19 cellular contexts compared by ENCODE assay signal in the genomic region with DNA sequence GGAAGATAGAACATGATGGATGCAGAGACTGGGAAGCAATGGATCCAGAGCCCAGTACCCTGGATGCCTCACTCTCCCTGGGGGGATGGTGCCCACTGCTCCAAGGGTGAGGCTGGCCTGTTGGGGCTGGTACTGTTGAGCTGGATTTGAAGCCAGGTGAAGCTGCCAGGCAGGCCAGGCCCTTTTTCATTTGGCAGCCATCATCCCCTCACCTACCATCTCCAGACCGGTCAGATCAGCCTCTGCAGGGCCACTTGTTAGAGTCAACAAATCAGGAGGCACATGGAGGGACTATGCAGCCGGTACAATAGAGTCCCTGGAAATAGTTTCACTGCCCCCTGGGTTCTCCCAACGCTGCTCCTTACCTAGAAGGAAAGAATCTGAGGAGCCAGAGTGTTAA. TPM values are rescaled to one million over a fixed set of nuclear protein-coding genes. Genes with fewer than 3 reads are reported as not detected.
DNase-seq lines count a peak whose midpoint lies in the region; ATAC-seq and TF ChIP-seq lines count a peak whose summit lies in the region.
"Had no signal": no experiment of that assay in that cellular context is flagged by ENCODE, and none has a peak within 500 bp of the region (broad histone marks: within the 10 kb centered on the region; RNA-seq: fewer than 3 reads in every experiment).

No MANE protein-coding gene starts in this region.

- CTCF ChIA-PET in activated CD8-positive, alpha-beta memory T cell treated with anti-CD3 and anti-CD28 coated beads, Interleukin-2, amount 10 ng/mL, durations not matched to agents 7 days and 5 days (lab: Charles Lee): interaction anchor here (1.0 to 8.7 kb wide), 4 partner anchors 9 to 53 kb away, joined by 3 to 164 read pairs (median 6); no protein-coding TSS in a partner anchor
- CTCF ChIA-PET in T-cell (lab: Charles Lee): no interaction called here

- POLR2A ChIA-PET in T-cell (lab: Charles Lee): no interaction called here

- 70% methylated on average over 3 of the region's 3 CpGs for WGBS in endodermal cell (ENCODE audit: insufficient coverage in 1 of 2, insufficient read length in 1 of 2), 2 experiments

- H3K36me3 Mint-ChIP-seq in activated CD8-positive, alpha-beta memory T cell treated with anti-CD3 and anti-CD28 coated beads, Interleukin-2, amount 10 ng/mL, durations not matched to agents 7 days and 5 days: peaks cover 39% of the 10 kb centered on the region
- H3K36me3 Mint-ChIP-seq in T-cell (peaks cover 10% of the 10 kb centered on the region), endodermal cell (ENCODE audit: low read depth) (peaks cover 5% of the 10 kb centered on the region)
- H3K36me3 Mint-ChIP-seq: memory B cell had no signal

- H3K9me3 Mint-ChIP-seq in activated CD8-positive, alpha-beta memory T cell treated with anti-CD3 and anti-CD28 coated beads, Interleukin-2, amount 10 ng/mL, durations not matched to agents 7 days and 5 days (ENCODE audit: low read depth): no peaks in the 10 kb centered on the region
- H3K9me3 Mint-ChIP-seq in T-cell: no peaks in the 10 kb centered on the region
- no peaks in the 10 kb centered on the region for H3K9me3 Mint-ChIP-seq in endodermal cell
- H3K9me3 Mint-ChIP-seq: memory B cell had no signal

- H3K27ac ChIP-seq in endodermal cell (ENCODE audit: low read depth, low read length): no peak overlapping the region
- H3K27ac ChIP-seq in skin epidermis: peak overlapping the region in 16 of 21 experiments; percentile 5 to 86 (median 69)
- H3K27ac ChIP-seq in ascending aorta: no peak overlapping the region
- H3K27ac ChIP-seq: right lobe of liver had no signal

- H3K9ac ChIP-seq in endodermal cell (ENCODE audit: extremely low read depth, low read length, poor library complexity, severe bottlenecking): no peak overlapping the region

- peak overlapping the region; percentile 83 for H3K27ac Mint-ChIP-seq in activated CD8-positive, alpha-beta memory T cell treated with anti-CD3 and anti-CD28 coated beads, Interleukin-2, amount 10 ng/mL, durations not matched to agents 7 days and 5 days
- H3K27ac Mint-ChIP-seq in T-cell: peak overlapping the region; percentile 93 to 94
- peak overlapping the region; percentile 72 for H3K27ac Mint-ChIP-seq in endodermal cell

- DNase-seq in activated CD8-positive, alpha-beta memory T cell treated with anti-CD3 and anti-CD28 coated beads, Interleukin-2, amount 10 ng/mL, durations not matched to agents 7 days and 5 days: no peak
- no peak for DNase-seq in activated CD8-positive, alpha-beta memory T cell treated with anti-CD3 and anti-CD28 coated beads, Interleukin-2, amount 50 U/mL, for 48 hours
- DNase-seq in T-cell: no peak
- DNase-seq in endodermal cell: no peak
- no peak for DNase-seq in COLO829 (ENCODE audit: low spot score)
- DNase-seq in ascending aorta (ENCODE audit: low spot score in 2 of 2): no peak
- DNase-seq in kidney glomerular epithelial cell (lab: John Stamatoyannopoulos, UW): no peak
- DNase-seq: activated CD8-positive, alpha-beta memory T cell treated with anti-CD3 and anti-CD28 coated beads for 24 hours; Caco-2; central memory CD4-positive, alpha-beta T cell; GOT3; NCI-H1436; right lobe of liver; stimulated activated CD4-positive, alpha-beta T cell treated with anti-CD3 and anti-CD28 coated beads, Interleukin-2, amount 100 ng/mL, for 48 hours; T1000; upper lobe of right lung had no signal

- H3K4me1 ChIP-seq in endodermal cell (ENCODE audit: control insufficient read depth, insufficient read depth, low read length): peaks cover 23% of the 10 kb centered on the region
- H3K4me1 ChIP-seq in ascending aorta: peaks cover 0 to 14% of the 10 kb centered on the region in 2 donors

- no peak for ATAC-seq in activated CD8-positive, alpha-beta memory T cell treated with anti-CD3 and anti-CD28 coated beads, Interleukin-2, amount 10 ng/mL, durations not matched to agents 7 days and 5 days
- ATAC-seq in T-cell (replicated peaks in 1 of 4): no peak
- ATAC-seq: right lobe of liver, Right ventricle myocardium inferior, upper lobe of right lung had no signal

- H3K4me3 Mint-ChIP-seq in activated CD8-positive, alpha-beta memory T cell treated with anti-CD3 and anti-CD28 coated beads, Interleukin-2, amount 10 ng/mL, durations not matched to agents 7 days and 5 days: no peak overlapping the region
- H3K4me3 Mint-ChIP-seq in T-cell (peak overlapping the region in 1 of 3 donors; percentile 74), endodermal cell (no peak overlapping the region)
- H3K4me3 Mint-ChIP-seq: memory B cell had no signal

- no peak overlapping the region for H3K4me3 ChIP-seq in endodermal cell (ENCODE audit: low read length)
- H3K4me3 ChIP-seq in skin epidermis: no peak overlapping the region
- H3K4me3 ChIP-seq in ascending aorta: no peak overlapping the region
- H3K4me3 ChIP-seq: right lobe of liver, upper lobe of right lung had no signal

- intact Hi-C loops in ascending aorta (cut with DNase I): no loop called here

- no peaks in the 10 kb centered on the region for H3K27me3 Mint-ChIP-seq in activated CD8-positive, alpha-beta memory T cell treated with anti-CD3 and anti-CD28 coated beads, Interleukin-2, amount 10 ng/mL, durations not matched to agents 7 days and 5 days
- H3K27me3 Mint-ChIP-seq in T-cell (no peaks in the 10 kb centered on the region), endodermal cell (ENCODE audit: insufficient read depth) (no peaks in the 10 kb centered on the region)
- H3K27me3 Mint-ChIP-seq: memory B cell had no signal

- H3K4me1 Mint-ChIP-seq in activated CD8-positive, alpha-beta memory T cell treated with anti-CD3 and anti-CD28 coated beads, Interleukin-2, amount 10 ng/mL, durations not matched to agents 7 days and 5 days: peaks cover 88% of the 10 kb centered on the region
- H3K4me1 Mint-ChIP-seq in T-cell (peaks cover 93 to 95% (median 93%) of the 10 kb centered on the region in 3 donors), endodermal cell (peaks cover 34% of the 10 kb centered on the region)

- TF ChIP-seq CTCF in endodermal cell (conservative IDR thresholded peaks at IDR 0.05) (no peak), ascending aorta (IDR thresholded peaks at IDR 0.05) (no peak)

- H3K27me3 ChIP-seq in endodermal cell (ENCODE audit: control insufficient read depth, insufficient read depth, low read length, poor library complexity, severe bottlenecking) (no peaks in the 10 kb centered on the region), ascending aorta (no peaks in the 10 kb centered on the region)
- H3K27me3 ChIP-seq: right lobe of liver, upper lobe of right lung had no signal

- no peaks in the 10 kb centered on the region for H3K9me3 ChIP-seq in endodermal cell (ENCODE audit: control insufficient read depth, low read length)
- H3K9me3 ChIP-seq in ascending aorta: no peaks in the 10 kb centered on the region
- H3K9me3 ChIP-seq: Caco-2, right lobe of liver, upper lobe of right lung had no signal

- H3K36me3 ChIP-seq in endodermal cell (ENCODE audit: control insufficient read depth, insufficient read depth, low read length) (no peaks in the 10 kb centered on the region), ascending aorta (no peaks in the 10 kb centered on the region)
- H3K36me3 ChIP-seq: right lobe of liver, upper lobe of right lung had no signal

RNA-seq across cellular contexts. Expression of gene MAPKAPK3, which starts 5.9 kb away (rescaled TPM):
- 100 to 1,000 TPM; 156 to 175 TPM for total RNA-seq in activated CD8-positive, alpha-beta memory T cell treated with anti-CD3 and anti-CD28 coated beads, Interleukin-2, amount 10 ng/mL, durations not matched to agents 7 days and 5 days
- 10 to 100 TPM; 35.1 to 66.6 (median 53.0) TPM for total RNA-seq in T-cell
- 10 to 100 TPM; 37.2 to 39.7 TPM for total RNA-seq in endodermal cell
- polyA plus RNA-seq in endodermal cell (2013, experiment 1 of 2): 29.9 TPM
- 26.1 TPM for polyA plus RNA-seq in endodermal cell (2013, experiment 2 of 2)
- total RNA-seq in ascending aorta: 23.7 TPM

RNA-seq across cellular contexts. Expression of gene CISH, which starts 11.3 kb away (rescaled TPM):
- 100 to 1,000 TPM; 266 to 369 TPM for total RNA-seq in activated CD8-positive, alpha-beta memory T cell treated with anti-CD3 and anti-CD28 coated beads, Interleukin-2, amount 10 ng/mL, durations not matched to agents 7 days and 5 days
- total RNA-seq in T-cell (100 to 1,000 TPM in 3 of 5 donors, 10 to 100 TPM in 2; 37.4 to 217 (median 190) TPM), endodermal cell (1 to 10 TPM; 1.2 to 2.0 TPM), ascending aorta (6.1 TPM)
- 3.6 TPM for polyA plus RNA-seq in endodermal cell (2013, experiment 1 of 2)
- polyA plus RNA-seq in endodermal cell (2013, experiment 2 of 2): 3.7 TPM

RNA-seq across cellular contexts. Expression of gene DOCK3, which starts 51.8 kb away (rescaled TPM):
- 1 to 10 TPM; 3.4 to 4.1 TPM for total RNA-seq in activated CD8-positive, alpha-beta memory T cell treated with anti-CD3 and anti-CD28 coated beads, Interleukin-2, amount 10 ng/mL, durations not matched to agents 7 days and 5 days
- total RNA-seq in T-cell (1 to 10 TPM; 2.0 to 3.2 (median 2.6) TPM), endodermal cell (1 to 10 TPM; 7.7 to 8.5 TPM), ascending aorta (3.9 TPM)
- 4.2 TPM for polyA plus RNA-seq in endodermal cell (2013, experiment 1 of 2)
- 3.9 TPM for polyA plus RNA-seq in endodermal cell (2013, experiment 2 of 2)

RNA-seq across cellular contexts. Expression of gene HEMK1, which starts 53.6 kb away (rescaled TPM):
- 10 to 100 TPM; 49.9 to 61.3 TPM for total RNA-seq in activated CD8-positive, alpha-beta memory T cell treated with anti-CD3 and anti-CD28 coated beads, Interleukin-2, amount 10 ng/mL, durations not matched to agents 7 days and 5 days
- total RNA-seq in T-cell (10 to 100 TPM; 35.5 to 66.6 (median 42.0) TPM), endodermal cell (10 to 100 TPM; 24.1 to 25.8 TPM), ascending aorta (13.1 TPM)
- 21.2 TPM for polyA plus RNA-seq in endodermal cell (2013, experiment 1 of 2)
- 19.8 TPM for polyA plus RNA-seq in endodermal cell (2013, experiment 2 of 2)

RNA-seq across cellular contexts. Expression of gene C3orf18, which starts 55.3 kb away (rescaled TPM):
- total RNA-seq in activated CD8-positive, alpha-beta memory T cell treated with anti-CD3 and anti-CD28 coated beads, Interleukin-2, amount 10 ng/mL, durations not matched to agents 7 days and 5 days: 10 to 100 TPM; 15.6 to 17.8 TPM
- total RNA-seq in T-cell (10 to 100 TPM; 15.3 to 24.7 (median 19.5) TPM), endodermal cell (10 to 100 TPM; 14.4 to 16.9 TPM), ascending aorta (29.5 TPM)
- polyA plus RNA-seq in endodermal cell (2013, experiment 1 of 2): 15.6 TPM
- 15.4 TPM for polyA plus RNA-seq in endodermal cell (2013, experiment 2 of 2)

Comparison
In these comparisons a context has a peak if more than half of its experiments do, and no peak if none do; other contexts are left out.
1. H3K27ac ChIP-seq: peak in skin epidermis (16 of 21); none in endodermal cell (single experiment) and ascending aorta (0 of 2).
2. Peak in every context shown above with its lines, with median percentiles within 50 percentile points of each other: H3K27ac Mint-ChIP-seq.